In genomic region chr4:48944659-48945290, GRCh38 we compare ENCODE assay signal across 9 cellular contexts. TPM values are rescaled to one million over a fixed set of nuclear protein-coding genes. Genes with fewer than 3 reads are reported as not detected.
A peak's percentile ranks its signal among the peaks of the same experiment; 100 is the strongest.
DNase-seq lines count a peak whose midpoint lies in the region; ATAC-seq, FAIRE-seq and TF ChIP-seq lines count a peak whose summit lies in the region.
"Had no signal": no experiment of that assay in that cellular context is flagged by ENCODE, and none has a peak within 500 bp of the region (broad histone marks: within the 10 kb centered on the region; RNA-seq: fewer than 3 reads in every experiment).

No MANE protein-coding gene starts in this region.

- no peak for ATAC-seq in HG02678 (IDR thresholded peaks at IDR 0.05; ENCODE audit: unreplicated experiment)

- H3K27me3 Mint-ChIP-seq in activated CD4-positive, alpha-beta memory T cell treated with anti-CD3 and anti-CD28 coated beads for 36 hours, result peaks cover 2% of the 10 kb centered on the region
- H3K27me3 Mint-ChIP-seq in type B pancreatic cell, result peaks cover 12% of the 10 kb centered on the region

- FAIRE-seq in HTR-8/SVneo (lab: Jason Lieb, UNC), result no peak

- no peak overlapping the region for H3K4me3 ChIP-seq in fibroblast of villous mesenchyme (ENCODE audit: low read depth, low read length)

- H3K4me3 Mint-ChIP-seq in activated CD4-positive, alpha-beta memory T cell treated with anti-CD3 and anti-CD28 coated beads for 36 hours, result no peak overlapping the region
- H3K4me3 Mint-ChIP-seq in type B pancreatic cell, result no peak overlapping the region

- H3K36me3 Mint-ChIP-seq in activated CD4-positive, alpha-beta memory T cell treated with anti-CD3 and anti-CD28 coated beads for 36 hours, result no peaks in the 10 kb centered on the region
- no peaks in the 10 kb centered on the region for H3K36me3 Mint-ChIP-seq in type B pancreatic cell

- TF ChIP-seq CTCF in fibroblast of villous mesenchyme (IDR thresholded peaks at IDR 0.05; ENCODE audit: insufficient read depth, low read depth, low read length) (peak; percentile 24), type B pancreatic cell (conservative IDR thresholded peaks at IDR 0.05) (peak; percentile 57)

- POLR2A ChIA-PET in activated CD4-positive, alpha-beta memory T cell treated with anti-CD3 and anti-CD28 coated beads for 36 hours (lab: Charles Lee), result interaction anchor here (0.8 to 1.1 kb wide), 2 partner anchors 164 to 166 kb away, joined by 3 to 4 read pairs; no protein-coding TSS in a partner anchor

- H3K27ac Mint-ChIP-seq in activated CD4-positive, alpha-beta memory T cell treated with anti-CD3 and anti-CD28 coated beads for 36 hours, result no peak overlapping the region
- H3K27ac Mint-ChIP-seq in type B pancreatic cell, result peak overlapping the region; percentile 41

- intact Hi-C loops in activated CD4-positive, alpha-beta memory T cell treated with anti-CD3 and anti-CD28 coated beads for 36 hours (cut with micrococcal nuclease), result loop anchor here (2.0 to 10.0 kb wide), 2 partner anchors 36 to 240 kb away; no protein-coding TSS in a partner anchor

- CTCF ChIA-PET in activated CD4-positive, alpha-beta memory T cell treated with anti-CD3 and anti-CD28 coated beads for 36 hours (lab: Charles Lee), result interaction anchor here (0.5 to 2.1 kb wide), 24 partner anchors 8 to 1325 kb away, joined by 3 to 15 read pairs (median 4); partner anchors contain the start of genes OCIAD1 and OCIAD2

- no peaks in the 10 kb centered on the region for H3K9me3 Mint-ChIP-seq in activated CD4-positive, alpha-beta memory T cell treated with anti-CD3 and anti-CD28 coated beads for 36 hours
- H3K9me3 Mint-ChIP-seq in type B pancreatic cell, result no peaks in the 10 kb centered on the region

- peaks cover 9% of the 10 kb centered on the region for H3K4me1 Mint-ChIP-seq in activated CD4-positive, alpha-beta memory T cell treated with anti-CD3 and anti-CD28 coated beads for 36 hours (ENCODE audit: low read depth)
- H3K4me1 Mint-ChIP-seq in type B pancreatic cell (ENCODE audit: unreplicated experiment), result no peaks in the 10 kb centered on the region

- DNase-seq in activated naive CD4-positive, alpha-beta T cell treated with Interleukin-2 at 50 U/mL for 16 hours, result peak; percentile 26
- no peak for DNase-seq in activated naive CD4-positive, alpha-beta T cell (lab: John Stamatoyannopoulos, UW)
- peak; percentile 65 for DNase-seq in activated CD4-positive, alpha-beta memory T cell treated with anti-CD3 and anti-CD28 coated beads for 36 hours
- no peak for DNase-seq in fibroblast of villous mesenchyme (ENCODE audit: low read depth)
- DNase-seq in type B pancreatic cell (ENCODE audit: extremely low spot score, unreplicated experiment), result no peak
- DNase-seq in HTR-8/SVneo (ENCODE audit: insufficient read length, low spot score), result no peak
- no peak for DNase-seq in AG08395 (ENCODE audit: low spot score)

RNA-seq across cellular contexts. Expression of gene OCIAD2, which starts 38.2 kb away (rescaled TPM):
- 10 to 100 TPM; 54.2 to 71.6 TPM for total RNA-seq in activated CD4-positive, alpha-beta memory T cell treated with anti-CD3 and anti-CD28 coated beads for 36 hours
- total RNA-seq in fibroblast of villous mesenchyme, result 9.5 and 12.6 TPM in 2 replicates
- total RNA-seq in type B pancreatic cell (ENCODE audit: low replicate concordance), result 41.5 and 66.3 TPM in 2 replicates

RNA-seq across cellular contexts. Expression of gene CWH43, which starts 41.3 kb away (rescaled TPM):
- total RNA-seq in activated CD4-positive, alpha-beta memory T cell treated with anti-CD3 and anti-CD28 coated beads for 36 hours, result not detected
- total RNA-seq in fibroblast of villous mesenchyme, result not detected in 2 replicates
- total RNA-seq in type B pancreatic cell (ENCODE audit: low replicate concordance), result not detected in 2 replicates
- total RNA-seq: Daoy had no signal

Comparison
In these comparisons a context has a peak if more than half of its experiments do, and no peak if none do; other contexts are left out.
1. DNase-seq: peak in activated naive CD4-positive, alpha-beta T cell treated with Interleukin-2 at 50 U/mL for 16 hours (single experiment) and activated CD4-positive, alpha-beta memory T cell treated with anti-CD3 and anti-CD28 coated beads for 36 hours (single experiment); none in activated naive CD4-positive, alpha-beta T cell (0 of 4), fibroblast of villous mesenchyme (single experiment), type B pancreatic cell (single experiment), HTR-8/SVneo (single experiment) and AG08395 (single experiment).